Comparison of ENCODE assay signal across 8 cellular contexts in the genomic region with DNA sequence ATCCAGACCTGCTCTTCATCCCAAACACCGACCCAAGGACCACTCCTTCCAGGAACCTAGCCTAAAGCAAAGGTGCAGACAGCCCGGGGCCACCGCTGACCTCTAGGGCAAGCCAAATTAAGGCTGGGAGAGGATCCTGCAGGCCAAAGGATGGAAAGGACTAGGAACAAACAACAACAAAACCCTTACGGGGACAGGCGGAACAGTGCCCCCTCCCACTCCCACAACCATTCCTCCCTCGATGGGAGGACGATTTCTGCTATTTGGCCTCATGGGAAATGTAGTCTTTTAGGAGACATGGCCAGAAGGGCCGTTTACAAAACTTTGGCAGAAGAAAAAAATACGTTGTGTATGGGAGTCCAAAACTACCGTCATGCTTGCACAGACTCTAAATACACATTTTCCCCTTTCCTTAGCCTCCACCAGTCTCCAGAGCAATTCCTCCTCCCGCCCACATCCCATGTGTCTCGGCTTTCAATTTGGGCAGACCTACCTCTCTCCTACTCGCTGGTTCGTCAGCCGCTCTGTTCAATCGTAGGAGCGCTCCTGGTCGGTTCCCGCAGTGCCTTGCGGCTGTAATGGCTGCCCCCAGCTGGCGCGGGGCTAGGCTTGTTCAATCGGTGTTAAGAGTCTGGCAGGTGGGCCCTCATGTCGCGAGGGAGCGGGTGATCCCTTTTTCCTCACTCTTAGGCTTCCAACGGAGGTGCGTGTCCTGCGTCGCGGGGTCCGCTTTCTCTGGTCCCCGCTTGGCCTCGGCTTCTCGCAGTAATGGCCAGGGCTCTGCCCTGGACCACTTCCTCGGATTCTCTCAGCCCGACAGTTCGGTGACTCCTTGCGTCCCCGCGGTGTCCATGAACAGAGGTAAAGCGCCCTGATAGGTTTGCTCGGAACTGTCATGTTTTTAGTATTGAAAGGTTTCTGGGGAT. TPM values are rescaled to one million over a fixed set of nuclear protein-coding genes. Genes with fewer than 3 reads are reported as not detected.
A peak's percentile ranks its signal among the peaks of the same experiment; 100 is the strongest.
DNase-seq lines count a peak whose midpoint lies in the region; ATAC-seq and TF ChIP-seq lines count a peak whose summit lies in the region.

A gene (plus strand): TSS at position 560 of the 926 bp plus-strand sequence. CDS start 19 bp downstream, at position 579.

- TF ChIP-seq CTCF in WERI-Rb-1 (IDR thresholded peaks at IDR 0.05; ENCODE audit: low read depth, low read length) (no peak), breast epithelium (IDR thresholded peaks at IDR 0.05) (peak in 1 of 3 donors; percentile 7)

- peaks cover 34% of the 10 kb centered on the region for H3K36me3 ChIP-seq in WERI-Rb-1
- H3K36me3 ChIP-seq in breast epithelium, result no peaks in the 10 kb centered on the region

- peak within 1 kb of the TSS; percentile 79 for H3K27ac ChIP-seq in WERI-Rb-1
- peak within 1 kb of the TSS; percentile 82 for H3K27ac ChIP-seq in breast epithelium
- H3K27ac ChIP-seq in skin epidermis, result peak within 1 kb of the TSS; percentile 30 to 91 (median 82)

- peak; percentile 94 for ATAC-seq in HG03095 (IDR thresholded peaks at IDR 0.05; ENCODE audit: unreplicated experiment)

- DNase-seq in A172 (ENCODE audit: low spot score) (peak; percentile 90), NCI-H2196 (lab: John Stamatoyannopoulos, UW; ENCODE audit: unreplicated experiment) (peak; percentile 60), WERI-Rb-1 (peak; percentile 87), breast epithelium (ENCODE audit: low spot score in 2 of 2) (peak; percentile 77)

- peak within 1 kb of the TSS; percentile 91 for H3K4me3 ChIP-seq in WERI-Rb-1 (ENCODE audit: low read depth, low read length)
- peak within 1 kb of the TSS; percentile 58 to 87 (median 78) for H3K4me3 ChIP-seq in breast epithelium
- peak within 1 kb of the TSS; percentile 85 for H3K4me3 ChIP-seq in iPS-18c (ENCODE audit: insufficient read depth, low read depth, low read length)
- peak within 1 kb of the TSS; percentile 60 to 94 (median 67) for H3K4me3 ChIP-seq in skin epidermis

- no peaks in the 10 kb centered on the region for H3K9me3 ChIP-seq in WERI-Rb-1 (ENCODE audit: severe bottlenecking)
- no peaks in the 10 kb centered on the region for H3K9me3 ChIP-seq in breast epithelium
- no peaks in the 10 kb centered on the region for H3K9me3 ChIP-seq in iPS-18c (ENCODE audit: control insufficient read depth, insufficient read depth, low read length)

- peaks cover 0 to 3% of the 10 kb centered on the region in 2 donors for H3K4me1 ChIP-seq in breast epithelium

- no peaks in the 10 kb centered on the region for H3K27me3 ChIP-seq in WERI-Rb-1 (ENCODE audit: insufficient read depth, low read depth, severe bottlenecking)
- H3K27me3 ChIP-seq in breast epithelium, result no peaks in the 10 kb centered on the region

- intact Hi-C loops in breast epithelium (cut with DNase I; ENCODE audit: low total_unique reads), result no loop called here

- TF ChIP-seq POLR2A in GM18526 (IDR thresholded peaks at IDR 0.05; ENCODE audit: extremely low read depth, insufficient read length) (peak; percentile 79), breast epithelium (IDR thresholded peaks at IDR 0.05) (no peak)

RNA-seq across cellular contexts. Expression of the gene that starts here (rescaled TPM):
- total RNA-seq in A172 (2014; rRNA removed; shearing (Covaris generic)), result 45.1 and 66.6 TPM in 2 replicates
- 10 to 100 TPM; 24.3 to 51.2 (median 26.4) TPM for total RNA-seq in breast epithelium

Comparison
In these comparisons a context has a peak if more than half of its experiments do, and no peak if none do; other contexts are left out.
1. Peak in every context shown above with its lines: DNase-seq, ATAC-seq, H3K4me3 ChIP-seq and H3K27ac ChIP-seq.